In genomic region chr11:70616938-70617674, GRCh38 we compare ENCODE assay signal across 24 cellular contexts.
"Had no signal": no experiment of that assay in that cellular context is flagged by ENCODE, and none has a peak within 500 bp of the region (broad histone marks: within the 10 kb centered on the region; RNA-seq: fewer than 3 reads in every experiment).

No MANE protein-coding gene starts in this region.

- H3K27ac ChIP-seq: foreskin keratinocyte, left ventricle myocardium inferior, pancreas, skin epidermis, tibial artery had no signal

- DNase-seq: activated gamma-delta T cell treated with Interleukin-2 at 50 U/mL for 16 hours; activated T-cell treated with anti-CD3 and anti-CD28 coated beads, Interleukin-2, amount 50 U/mL, for 1 hour; aorta; caudate nucleus; effector CD4-positive, alpha-beta T cell; erythroblast; foreskin keratinocyte; hippocampal formation; kidney glomerular epithelial cell; left ventricle myocardium inferior; natural killer cell; stimulated activated CD4-positive, alpha-beta T cell treated with anti-CD3 and anti-CD28 coated beads, Interleukin-1b, Interleukin-23, amount 100 ng/mL, for 48 hours; substantia nigra; T-helper 9 cell; tibial artery had no signal

- H3K4me1 ChIP-seq: foreskin keratinocyte, left ventricle myocardium inferior, pancreas, tibial artery had no signal

- H3K4me1 Mint-ChIP-seq: activated naive CD4-positive, alpha-beta T cell treated with anti-CD3 and anti-CD28 coated beads, Interleukin-2, amount 50 U/mL, for 24 hours; mesothelial cell of epicardium; natural killer cell had no signal

- H3K36me3 Mint-ChIP-seq: activated naive CD4-positive, alpha-beta T cell treated with anti-CD3 and anti-CD28 coated beads, Interleukin-2, amount 50 U/mL, for 24 hours; mesothelial cell of epicardium; natural killer cell had no signal

- ATAC-seq: foreskin keratinocyte, natural killer cell, pancreas, right cardiac atrium, WTC11 had no signal

- H3K9me3 Mint-ChIP-seq: activated naive CD4-positive, alpha-beta T cell treated with anti-CD3 and anti-CD28 coated beads, Interleukin-2, amount 50 U/mL, for 24 hours; natural killer cell; stimulated activated naive CD8-positive, alpha-beta T cell treated with anti-CD3 and anti-CD28 coated beads, Interleukin-15, Interleukin-2, amounts not matched to agents 100 ng/mL and 50 ng/mL, for 24 hours had no signal

- H3K9me3 ChIP-seq: pancreas had no signal

- H3K36me3 ChIP-seq: left ventricle myocardium inferior, pancreas, tibial artery had no signal

- H3K27ac Mint-ChIP-seq: activated naive CD4-positive, alpha-beta T cell treated with anti-CD3 and anti-CD28 coated beads, Interleukin-2, amount 50 U/mL, for 24 hours; dendritic cell treated with granulocyte-macrophage colony-stimulating factor and Interleukin-4, amounts not matched to agents 40 ng/mL and 50 ng/mL, for 4 days; mesothelial cell of epicardium; natural killer cell; stimulated activated naive CD8-positive, alpha-beta T cell treated with anti-CD3 and anti-CD28 coated beads, Interleukin-15, Interleukin-2, amounts not matched to agents 100 ng/mL and 50 ng/mL, for 24 hours; WTC11 had no signal

- H3K27me3 ChIP-seq: foreskin keratinocyte, pancreas had no signal

- H3K4me3 ChIP-seq: left ventricle myocardium inferior, pancreas, skin epidermis, tibial artery had no signal

- FAIRE-seq: pancreas had no signal

- H3K27me3 Mint-ChIP-seq: activated naive CD4-positive, alpha-beta T cell treated with anti-CD3 and anti-CD28 coated beads, Interleukin-2, amount 50 U/mL, for 24 hours; brain; dendritic cell treated with granulocyte-macrophage colony-stimulating factor and Interleukin-4, amounts not matched to agents 40 ng/mL and 50 ng/mL, for 4 days had no signal

- H3K4me3 Mint-ChIP-seq: activated naive CD4-positive, alpha-beta T cell treated with anti-CD3 and anti-CD28 coated beads, Interleukin-2, amount 50 U/mL, for 24 hours; brain; dendritic cell treated with granulocyte-macrophage colony-stimulating factor and Interleukin-4, amounts not matched to agents 40 ng/mL and 50 ng/mL, for 4 days; mesothelial cell of epicardium; natural killer cell; stimulated activated naive CD8-positive, alpha-beta T cell treated with anti-CD3 and anti-CD28 coated beads, Interleukin-15, Interleukin-2, amounts not matched to agents 100 ng/mL and 50 ng/mL, for 24 hours; WTC11 had no signal
